Comparison of ENCODE assay signal across 8 cellular contexts in genomic region chr1:27650527-27651175, GRCh38. TPM values are rescaled to one million over a fixed set of nuclear protein-coding genes. Genes with fewer than 3 reads are reported as not detected.
DNase-seq lines count a peak whose midpoint lies in the region; ATAC-seq, FAIRE-seq and TF ChIP-seq lines count a peak whose summit lies in the region.

No MANE protein-coding gene starts in this region.

- H3K27ac ChIP-seq in GM12878 (ENCODE audit: control insufficient read depth, insufficient read depth) (peak overlapping the region; percentile 24), mesendoderm (ENCODE audit: low read depth, low read length) (no peak overlapping the region), colonic mucosa (no peak overlapping the region), ascending aorta (no peak overlapping the region)

- H2BK15ac ChIP-seq in mesendoderm (replicated peaks; ENCODE audit: low read depth) = no peak overlapping the region

- H3K79me1 ChIP-seq in mesendoderm (ENCODE audit: low read length) = no peaks in the 10 kb centered on the region

- peak overlapping the region; percentile 68; the same call in 1 of the 2 replicates for H2AFZ ChIP-seq in GM12878 (ENCODE audit: control insufficient read depth, low read depth, low read length)

- SMC1A ChIA-PET in GM12878 (lab: Charles Lee; ENCODE audit: uncharacterized antibody, unreplicated experiment) = interaction anchor here (1.4 to 2.7 kb wide), 9 partner anchors 8 to 44 kb away, joined by 3 to 17 read pairs (median 7); no protein-coding TSS in a partner anchor

- RAD21 ChIA-PET in GM12878 (lab: Charles Lee; ENCODE audit: unreplicated experiment) = interaction anchor here (0.9 to 2.1 kb wide), 6 partner anchors 8 to 48 kb away, joined by 3 to 16 read pairs (median 4); no protein-coding TSS in a partner anchor

- H2BK120ac ChIP-seq in mesendoderm (ENCODE audit: low read depth, low read length) = no peak overlapping the region

- no peaks in the 10 kb centered on the region for H3K27me3 ChIP-seq in GM12878 (replicated peaks in 1 of 2; ENCODE audit: control insufficient read depth in 2 of 2, insufficient read depth in 2 of 2, low read length in 1 of 2)
- no peaks in the 10 kb centered on the region for H3K27me3 ChIP-seq in mesendoderm (ENCODE audit: insufficient read depth, low read length, poor library complexity)
- no peaks in the 10 kb centered on the region for H3K27me3 ChIP-seq in colonic mucosa
- no peaks in the 10 kb centered on the region for H3K27me3 ChIP-seq in ascending aorta

- H3K4me3 ChIP-seq in GM12878 (no peak overlapping the region), mesendoderm (ENCODE audit: low read length) (no peak overlapping the region), colonic mucosa (no peak overlapping the region), ascending aorta (no peak overlapping the region)

- peak overlapping the region; percentile 54 for H3K56ac ChIP-seq in mesendoderm (ENCODE audit: low read length)

- peaks cover 30% of the 10 kb centered on the region for H3K4me1 ChIP-seq in GM12878 (ENCODE audit: control insufficient read depth, insufficient read depth, low read length)
- peaks cover 8% of the 10 kb centered on the region for H3K4me1 ChIP-seq in mesendoderm (ENCODE audit: control insufficient read depth, low read depth, low read length)
- H3K4me1 ChIP-seq in colonic mucosa = no peaks in the 10 kb centered on the region
- H3K4me1 ChIP-seq in ascending aorta = peaks cover 0 to 9% of the 10 kb centered on the region in 2 donors

- H3K23ac ChIP-seq in mesendoderm (ENCODE audit: low read length) = no peak overlapping the region

- no peak for TF ChIP-seq CTCF in GM12878 (IDR thresholded peaks at IDR 0.05 in 2 of 3, conservative IDR thresholded peaks at IDR 0.05 in 1 of 3; ENCODE audit: control insufficient read depth in 2 of 3, extremely low read depth in 1 of 3, insufficient read depth in 1 of 3, low read depth in 3 of 3, low read length in 3 of 3)
- no peak for TF ChIP-seq CTCF in colonic mucosa (IDR thresholded peaks at IDR 0.05)
- no peak for TF ChIP-seq CTCF in ascending aorta (IDR thresholded peaks at IDR 0.05)

- POLR2A ChIA-PET in GM12878 (lab: Charles Lee) = interaction anchor here (0.6 to 2.3 kb wide), 6 partner anchors 8 to 175 kb away, joined by 3 to 22 read pairs (median 6); no protein-coding TSS in a partner anchor

- no peak for TF ChIP-seq RAD21 in GM12878 (IDR thresholded peaks at IDR 0.05; ENCODE audit: insufficient read depth, low read depth, low read length)

- H4K5ac ChIP-seq in mesendoderm (ENCODE audit: low read length) = no peak overlapping the region

- ATAC-seq in GM12878 = peak; percentile 38
- no peak for ATAC-seq in GM19455 (IDR thresholded peaks at IDR 0.05; ENCODE audit: unreplicated experiment)

- H2BK5ac ChIP-seq in mesendoderm (ENCODE audit: low read length) = no peak overlapping the region

- CTCF ChIA-PET in GM12878 (lab: Yijun Ruan, JAX) = interaction anchor here (0.6 to 4.7 kb wide), 10 partner anchors 8 to 160 kb away, joined by 3 to 41 read pairs (median 6); partner anchors contain the start of gene WASF2

- FAIRE-seq in GM12878 (lab: Jason Lieb, UNC) = no peak

- intact Hi-C loops in GM12878 (cut with micrococcal nuclease; ENCODE audit: unreplicated experiment) (no loop called here), colonic mucosa (cut with DNase I) (no loop called here), ascending aorta (cut with DNase I) (no loop called here)

- H4K20me1 ChIP-seq in GM12878 (ENCODE audit: control insufficient read depth, insufficient read depth) = no peaks in the 10 kb centered on the region

- TF ChIP-seq POLR2A in GM12878 (IDR thresholded peaks at IDR 0.05; ENCODE audit: low read depth, low read length) = no peak

- H3K4ac ChIP-seq in mesendoderm (ENCODE audit: low read depth, low read length) = no peak overlapping the region

- in situ Hi-C loops in KBM-7 (cut with MboI; ENCODE audit: low pct_unique_long_range_greater_than_20kb, low sequenced_read_pairs) (no loop called here), GM12878 (cut with MboI) (no loop called here)

- H3K4me2 ChIP-seq in GM12878 (ENCODE audit: control insufficient read depth, insufficient read depth) (no peak overlapping the region; the same call in 1 of the 2 replicates), mesendoderm (ENCODE audit: low read length) (no peak overlapping the region)

- H3K18ac ChIP-seq in mesendoderm (ENCODE audit: low read length) = no peak overlapping the region

- DNase-seq in CD1c-positive myeloid dendritic cell (ENCODE audit: extremely low spot score) (peak; percentile 88), KBM-7 (peak; percentile 66), GM12878 (ENCODE audit: low read depth, low spot score) (no peak), mesendoderm (peak; percentile 98), colonic mucosa (no peak), NCI-H2227 treated with DMSO at 0.1 percent for 48 hours (lab: John Stamatoyannopoulos, UW) (no peak), ascending aorta (ENCODE audit: low spot score in 2 of 2) (no peak)

- H4K8ac ChIP-seq in mesendoderm (ENCODE audit: low read depth, low read length) = no peak overlapping the region

- H3K9ac ChIP-seq in GM12878 (ENCODE audit: control insufficient read depth, insufficient read depth, low read length) = no peak overlapping the region
- no peak overlapping the region for H3K9ac ChIP-seq in mesendoderm (ENCODE audit: low read length)
- no peak overlapping the region for H3K9ac ChIP-seq in colonic mucosa (ENCODE audit: low read depth in 2 of 2, low read length in 2 of 2)

- H3K9me3 ChIP-seq in GM12878 (replicated peaks; ENCODE audit: control insufficient read depth, insufficient read depth, low read length) = no peaks in the 10 kb centered on the region
- no peaks in the 10 kb centered on the region for H3K9me3 ChIP-seq in colonic mucosa
- no peaks in the 10 kb centered on the region for H3K9me3 ChIP-seq in ascending aorta

- no peaks in the 10 kb centered on the region for H3K79me2 ChIP-seq in GM12878 (ENCODE audit: control insufficient read depth, insufficient read depth, low read length)
- H3K79me2 ChIP-seq in mesendoderm (ENCODE audit: control insufficient read depth, insufficient read depth, low read length) = no peaks in the 10 kb centered on the region

- no TSS peak for BruUV-seq in GM12878 (replicated peaks; lab: Mats Ljungman, UMichigan)

- H2AK5ac ChIP-seq in mesendoderm (ENCODE audit: low read length) = no peak overlapping the region

- no peak for TF ChIP-seq EP300 in GM12878 (IDR thresholded peaks at IDR 0.05; ENCODE audit: borderline replicate concordance in 1 of 2, control insufficient read depth in 1 of 2, low read depth in 2 of 2, low read length in 2 of 2)

- H3K36me3 ChIP-seq in GM12878 (ENCODE audit: control insufficient read depth in 2 of 2, insufficient read depth in 2 of 2, low read length in 1 of 2) = no peaks in the 10 kb centered on the region
- no peaks in the 10 kb centered on the region for H3K36me3 ChIP-seq in mesendoderm (ENCODE audit: control insufficient read depth, insufficient read depth, low read length)
- no peaks in the 10 kb centered on the region for H3K36me3 ChIP-seq in colonic mucosa
- no peaks in the 10 kb centered on the region for H3K36me3 ChIP-seq in ascending aorta

- 45% methylated on average over 7 of the region's 7 CpGs for WGBS in GM12878 (ENCODE audit: insufficient coverage, insufficient replicate concordance, low lambda C conversion rate, missing lambda C conversion rate)
- WGBS in mesendoderm (ENCODE audit: extremely low coverage, insufficient coverage, low lambda C conversion rate) = no CpG with 5 or more reads among the region's 7 CpGs

RNA-seq across cellular contexts. Expression of gene FGR, which starts 15.7 kb away (rescaled TPM):
- 199 and 205 TPM in 2 replicates for total RNA-seq in GM12878 (2013; cell fraction: nucleolus; rRNA removed)
- 97.3 and 105 TPM in 2 replicates for total RNA-seq in GM12878 (2014; rRNA removed)
- total RNA-seq in GM12878 (2014; rRNA removed; fragmentation: Illumina TruSeq; extraction: Trizol) = 53.3 and 54.3 TPM in 2 replicates
- 80.2 and 83.8 TPM in 2 replicates for total RNA-seq in GM12878 (2021)
- polyA plus RNA-seq in GM12878 (2011; ENCODE audit: low read depth) = 34.5 TPM
- 129 and 193 TPM in 2 replicates for polyA plus RNA-seq in GM12878 (2011; rRNA removed)
- 212 and 255 TPM in 2 replicates for polyA plus RNA-seq in GM12878 (2011; cell fraction: cytosol; rRNA removed)
- polyA plus RNA-seq in GM12878 (2011; cell fraction: nucleus; rRNA removed) = 826 and 1,005 TPM in 2 replicates
- polyA plus RNA-seq in GM12878 (2012) = 59.3 and 73.9 TPM in 2 replicates
- 59.5 and 80.8 TPM in 2 replicates for polyA plus RNA-seq in GM12878 (2014; fragmentation: Illumina TruSeq; extraction: Trizol)
- polyA plus RNA-seq in GM12878 (2014; fragmentation: Nextera tagmentation; extraction: Ambion mirVana) = 10 to 100 TPM; 10.9 to 13.1 TPM
- 108 and 127 TPM in 2 replicates for polyA plus RNA-seq in GM12878 (2014; rRNA removed)
- 10 to 100 TPM; 60.1 to 68.6 TPM for polyA plus RNA-seq in GM12878 (2016; fragmentation: Nextera tagmentation; extraction: Ambion mirVana)
- 91.0 and 144 TPM in 2 replicates for polyA minus RNA-seq in GM12878 (2011; rRNA and poly(A)+ RNA removed)
- 35.3 and 38.5 TPM in 2 replicates for polyA minus RNA-seq in GM12878 (2011; cell fraction: cytosol; rRNA and poly(A)+ RNA removed)
- polyA minus RNA-seq in GM12878 (2011; cell fraction: nucleus; rRNA and poly(A)+ RNA removed) = 102 and 127 TPM in 2 replicates
- polyA plus RNA-seq in mesendoderm (2013, experiment 1 of 2) = 0.11 TPM
- polyA plus RNA-seq in mesendoderm (2013, experiment 2 of 2) = 0.08 TPM
- total RNA-seq in colonic mucosa = 1 to 10 TPM; 1.4 to 2.0 TPM
- 10.4 TPM for total RNA-seq in ascending aorta

RNA-seq across cellular contexts. Expression of gene IFI6, which starts 21.3 kb away (rescaled TPM):
- total RNA-seq in GM12878 (2013; cell fraction: nucleolus; rRNA removed) = 20.9 and 21.2 TPM in 2 replicates
- total RNA-seq in GM12878 (2014; rRNA removed) (79.4 and 89.5 TPM in 2 replicates), GM12878 (2014; rRNA removed; fragmentation: Illumina TruSeq; extraction: Trizol) (30.1 and 35.1 TPM in 2 replicates), GM12878 (2021) (70.3 and 81.4 TPM in 2 replicates), colonic mucosa (10 to 100 TPM; 18.0 to 25.1 TPM), ascending aorta (238 TPM)
- polyA plus RNA-seq in GM12878 (2011; ENCODE audit: low read depth) = 41.1 TPM
- polyA plus RNA-seq in GM12878 (2011; rRNA removed) (81.1 and 113 TPM in 2 replicates), GM12878 (2014; fragmentation: Illumina TruSeq; extraction: Trizol) (36.6 and 41.3 TPM in 2 replicates), GM12878 (2014; fragmentation: Nextera tagmentation; extraction: Ambion mirVana) (10 to 100 TPM in 1 of 2 experiments, 1 to 10 TPM in 1; 5.6 to 21.0 TPM), GM12878 (2014; rRNA removed) (63.9 and 67.7 TPM in 2 replicates), GM12878 (2016; fragmentation: Nextera tagmentation; extraction: Ambion mirVana) (100 to 1,000 TPM in 1 of 2 experiments, 10 to 100 TPM in 1; 97.0 to 123 TPM)
- polyA plus RNA-seq in GM12878 (2011; cell fraction: cytosol; rRNA removed) = 134 and 138 TPM in 2 replicates
- polyA plus RNA-seq in GM12878 (2011; cell fraction: nucleus; rRNA removed) = 40.8 and 41.8 TPM in 2 replicates
- polyA plus RNA-seq in GM12878 (2012) = 76.1 and 123 TPM in 2 replicates
- 19.2 and 36.0 TPM in 2 replicates for polyA minus RNA-seq in GM12878 (2011; rRNA and poly(A)+ RNA removed)
- polyA minus RNA-seq in GM12878 (2011; cell fraction: cytosol; rRNA and poly(A)+ RNA removed) = 26.6 and 31.1 TPM in 2 replicates
- 6.8 and 7.5 TPM in 2 replicates for polyA minus RNA-seq in GM12878 (2011; cell fraction: nucleus; rRNA and poly(A)+ RNA removed)
- polyA plus RNA-seq in mesendoderm (2013, experiment 1 of 2) = 1.1 TPM
- 1.4 TPM for polyA plus RNA-seq in mesendoderm (2013, experiment 2 of 2)

RNA-seq across cellular contexts. Expression of gene AHDC1, which starts 46.7 kb away (rescaled TPM):
- total RNA-seq in GM12878 (2013; cell fraction: nucleolus; rRNA removed) = 19.7 and 22.3 TPM in 2 replicates
- total RNA-seq in GM12878 (2014; rRNA removed) (1.1 and 2.0 TPM in 2 replicates), GM12878 (2014; rRNA removed; fragmentation: Illumina TruSeq; extraction: Trizol) (0.85 and 1.1 TPM in 2 replicates), GM12878 (2021) (10.6 and 13.0 TPM in 2 replicates), colonic mucosa (10 to 100 TPM; 18.4 to 26.8 TPM), ascending aorta (205 TPM)
- polyA plus RNA-seq in GM12878 (2011; ENCODE audit: low read depth) = 2.3 TPM
- polyA plus RNA-seq in GM12878 (2011; rRNA removed) (1.1 and 1.2 TPM in 2 replicates), GM12878 (2014; fragmentation: Illumina TruSeq; extraction: Trizol) (1.3 and 1.9 TPM in 2 replicates), GM12878 (2014; fragmentation: Nextera tagmentation; extraction: Ambion mirVana) (under 1 TPM; 0.21 to 0.26 TPM), GM12878 (2014; rRNA removed) (5.3 and 7.4 TPM in 2 replicates), GM12878 (2016; fragmentation: Nextera tagmentation; extraction: Ambion mirVana) (1 to 10 TPM; 1.4 to 2.0 TPM)
- 1.3 and 1.6 TPM in 2 replicates for polyA plus RNA-seq in GM12878 (2011; cell fraction: cytosol; rRNA removed)
- polyA plus RNA-seq in GM12878 (2011; cell fraction: nucleus; rRNA removed) = 7.1 and 10.9 TPM in 2 replicates
- polyA plus RNA-seq in GM12878 (2012) = 4.1 and 6.0 TPM in 2 replicates
- polyA minus RNA-seq in GM12878 (2011; rRNA and poly(A)+ RNA removed) = 2.3 and 2.4 TPM in 2 replicates
- 2.8 and 4.8 TPM in 2 replicates for polyA minus RNA-seq in GM12878 (2011; cell fraction: cytosol; rRNA and poly(A)+ RNA removed)
- polyA minus RNA-seq in GM12878 (2011; cell fraction: nucleus; rRNA and poly(A)+ RNA removed) = 3.5 and 4.5 TPM in 2 replicates
- 8.1 TPM for polyA plus RNA-seq in mesendoderm (2013, experiment 1 of 2)
- 8.0 TPM for polyA plus RNA-seq in mesendoderm (2013, experiment 2 of 2)

Comparison
In these comparisons a context has a peak if more than half of its experiments do, and no peak if none do; other contexts are left out.
1. DNase-seq: peak in CD1c-positive myeloid dendritic cell (single experiment), KBM-7 (single experiment) and mesendoderm (single experiment); none in GM12878 (single experiment), colonic mucosa (single experiment), NCI-H2227 treated with DMSO at 0.1 percent for 48 hours (single experiment) and ascending aorta (0 of 2).